20 cellular contexts compared by ENCODE assay signal in genomic region chr18:9435041-9435440, GRCh38. TPM values are rescaled to one million over a fixed set of nuclear protein-coding genes. Genes with fewer than 3 reads are reported as not detected.
DNase-seq lines count a peak whose midpoint lies in the region; ATAC-seq and TF ChIP-seq lines count a peak whose summit lies in the region.
"Had no signal": no experiment of that assay in that cellular context is flagged by ENCODE, and none has a peak within 500 bp of the region (broad histone marks: within the 10 kb centered on the region; RNA-seq: fewer than 3 reads in every experiment).

No MANE protein-coding gene starts in this region.

- H4K20me1 ChIP-seq in GM23338 (replicated peaks; ENCODE audit: insufficient read depth) = no peaks in the 10 kb centered on the region
- H4K20me1 ChIP-seq: BLaER1 treated with 17β-estradiol and CSF1 and Interleukin-3, amounts not matched to agents 10 nM and 100 nM had no signal

- peaks cover 14% of the 10 kb centered on the region; the same call in 2 of the 3 replicates for H3K9me3 Mint-ChIP-seq in GM23338
- peaks cover 0 to 3% (median 3%) of the 10 kb centered on the region in 5 experiments for H3K9me3 Mint-ChIP-seq in brain
- no peaks in the 10 kb centered on the region for H3K9me3 Mint-ChIP-seq in osteocyte (ENCODE audit: unreplicated experiment)
- H3K9me3 Mint-ChIP-seq: CD4-positive, alpha-beta T cell had no signal

- no peaks in the 10 kb centered on the region for H3K27me3 ChIP-seq in GM23338 (ENCODE audit: insufficient read depth)
- no peaks in the 10 kb centered on the region for H3K27me3 ChIP-seq in effector memory CD4-positive, alpha-beta T cell (replicated peaks; ENCODE audit: control insufficient read depth, insufficient read depth, low read length, poor library complexity, severe bottlenecking)
- H3K27me3 ChIP-seq: BLaER1 treated with 17β-estradiol and CSF1 and Interleukin-3, amounts not matched to agents 10 nM and 100 nM; MG63 had no signal

- no peak overlapping the region for H3K4me2 ChIP-seq in GM23338

- no peak overlapping the region for H3K4me3 ChIP-seq in GM23338
- no peak overlapping the region for H3K4me3 ChIP-seq in effector memory CD4-positive, alpha-beta T cell (ENCODE audit: insufficient read depth, low read depth, low read length, poor library complexity, severe bottlenecking)
- H3K4me3 ChIP-seq: BLaER1 treated with 17β-estradiol and CSF1 and Interleukin-3, amounts not matched to agents 10 nM and 100 nM; MG63; SK-N-MC had no signal

- H3K4me1 Mint-ChIP-seq in GM23338 (peaks cover 8% of the 10 kb centered on the region), brain (peaks cover 46% of the 10 kb centered on the region), osteocyte (ENCODE audit: unreplicated experiment) (peaks cover 20% of the 10 kb centered on the region)

- peak overlapping the region; percentile 76 for H2AFZ ChIP-seq in GM23338

- H3K4me3 Mint-ChIP-seq in GM23338 (no peak overlapping the region), brain (peak overlapping the region in 1 of 5 experiments; percentile 28), osteocyte (ENCODE audit: unreplicated experiment) (no peak overlapping the region)
- H3K4me3 Mint-ChIP-seq: CD4-positive, alpha-beta T cell had no signal

- H3K4me1 ChIP-seq in GM23338 (ENCODE audit: insufficient read depth) = 0 out of 2 replicates have a peak, but pooled peaks cover 8% of the 10 kb centered on the region
- H3K4me1 ChIP-seq in effector memory CD4-positive, alpha-beta T cell (ENCODE audit: control insufficient read depth, insufficient read depth, low read length, poor library complexity, severe bottlenecking) = no peaks in the 10 kb centered on the region

- no peak overlapping the region for H3K27ac ChIP-seq in GM23338 (ENCODE audit: low read depth)
- no peak overlapping the region for H3K27ac ChIP-seq in effector memory CD4-positive, alpha-beta T cell (ENCODE audit: insufficient read depth, low read length, poor library complexity, severe bottlenecking)
- H3K27ac ChIP-seq: SK-N-MC had no signal

- TF ChIP-seq CTCF in GM23338 (conservative IDR thresholded peaks at IDR 0.05; ENCODE audit: low read depth in 2 of 2) (no peak), brain (conservative IDR thresholded peaks at IDR 0.05) (no peak), osteocyte (IDR thresholded peaks at IDR 0.05) (no peak)

- H3F3A ChIP-seq in GM23338 (replicated peaks; ENCODE audit: low read depth) = no peaks in the 10 kb centered on the region

- peaks cover 3% of the 10 kb centered on the region; the same call in 1 of the 2 replicates for H3K36me3 ChIP-seq in GM23338 (ENCODE audit: insufficient read depth)
- H3K36me3 ChIP-seq in effector memory CD4-positive, alpha-beta T cell (ENCODE audit: control insufficient read depth, insufficient read depth, low read length) = no peaks in the 10 kb centered on the region
- H3K36me3 ChIP-seq: BLaER1 treated with 17β-estradiol and CSF1 and Interleukin-3, amounts not matched to agents 10 nM and 100 nM; MG63 had no signal

- peaks cover 7% of the 10 kb centered on the region for H3K27me3 Mint-ChIP-seq in GM23338 (ENCODE audit: insufficient read depth, low read depth, poor library complexity)
- peaks cover 5% of the 10 kb centered on the region for H3K27me3 Mint-ChIP-seq in brain
- no peaks in the 10 kb centered on the region for H3K27me3 Mint-ChIP-seq in osteocyte (ENCODE audit: unreplicated experiment)

- H3K27ac Mint-ChIP-seq in GM23338 (no peak overlapping the region), brain (peak overlapping the region; percentile 22 to 99 (median 62)), osteocyte (ENCODE audit: unreplicated experiment) (no peak overlapping the region)
- H3K27ac Mint-ChIP-seq: CD4-positive, alpha-beta T cell had no signal

- H3K36me3 Mint-ChIP-seq in GM23338 (ENCODE audit: low read depth) = peaks cover 5% of the 10 kb centered on the region; the same call in 2 of the 3 replicates
- no peaks in the 10 kb centered on the region for H3K36me3 Mint-ChIP-seq in brain
- H3K36me3 Mint-ChIP-seq in osteocyte (ENCODE audit: unreplicated experiment) = no peaks in the 10 kb centered on the region

- H3K79me2 ChIP-seq in GM23338 (replicated peaks; ENCODE audit: insufficient read depth) = no peaks in the 10 kb centered on the region

- H3K9me3 ChIP-seq in effector memory CD4-positive, alpha-beta T cell (ENCODE audit: control insufficient read depth, low read length) = no peaks in the 10 kb centered on the region
- H3K9me3 ChIP-seq: MG63 had no signal

- DNase-seq in GM23338 (ENCODE audit: low spot score) (peak; percentile 8), islet precursor cell (peak; percentile 42), osteocyte (ENCODE audit: extremely low spot score, unreplicated experiment) (peak; percentile 72), NCI-H2107 (lab: John Stamatoyannopoulos, UW) (no peak)
- no peak for DNase-seq in effector memory CD4-positive, alpha-beta T cell
- DNase-seq: AML-193; CD4-positive, alpha-beta T cell; KG1; MG63; NCI-H1105 treated with DMSO at 0.1 percent for 48 hours; NCI-H2029; NCI-H446 treated with DMSO at 0.1 percent for 48 hours; NCI-H526; RPMI8226; SHP77 treated with DMSO at 0.1 percent for 48 hours had no signal

- ATAC-seq in GM23338 (no peak), HG03432 (IDR thresholded peaks at IDR 0.05; ENCODE audit: unreplicated experiment) (no peak), GM21717 (IDR thresholded peaks at IDR 0.05; ENCODE audit: unreplicated experiment) (no peak)

- no peaks in the 10 kb centered on the region for H3K9me2 ChIP-seq in GM23338 (ENCODE audit: insufficient read depth)

TF ChIP-seq in GM23338, 12 proteins besides CTCF, POLR2A, EP300 and RAD21 (continues in another document):
- TF ChIP-seq REST (IDR thresholded peaks at IDR 0.05; ENCODE audit: unreplicated experiment) (no peak), ZNF331 (CRISPR knock-in tag; IDR thresholded peaks at IDR 0.05; ENCODE audit: low read depth) (no peak), EZH2 (IDR thresholded peaks at IDR 0.05; ENCODE audit: low read depth, unreplicated experiment) (no peak), CREB1 (CRISPR knock-in tag; IDR thresholded peaks at IDR 0.05; ENCODE audit: low read depth) (no peak), EZH2phosphoT487 (IDR thresholded peaks at IDR 0.05; ENCODE audit: unreplicated experiment) (no peak), POLR2AphosphoS5 (IDR thresholded peaks at IDR 0.05; ENCODE audit: low read depth) (no peak), ZNF114 (CRISPR knock-in tag; IDR thresholded peaks at IDR 0.05) (no peak), STAT1 (IDR thresholded peaks at IDR 0.05; ENCODE audit: unreplicated experiment) (no peak)

RNA-seq across cellular contexts. Expression of gene RALBP1, which starts 40.3 kb away (rescaled TPM):
- total RNA-seq in GM23338 (2014; rRNA removed; shearing (Covaris generic)) = 64.9 and 80.9 TPM in 2 replicates
- polyA plus RNA-seq in GM23338 (2016; fragmentation: Nextera tagmentation; extraction: Ambion mirVana) (102 and 103 TPM in 2 replicates), brain (ENCODE audit: insufficient read depth, low read depth, low replicate concordance) (56.8 TPM)
- total RNA-seq in osteocyte = 48.3 and 50.9 TPM in 2 replicates

Comparison
In these comparisons a context has a peak if more than half of its experiments do, and no peak if none do; other contexts are left out.
1. DNase-seq: peak in GM23338 (single experiment), islet precursor cell (single experiment) and osteocyte (single experiment); none in NCI-H2107 (single experiment) and effector memory CD4-positive, alpha-beta T cell (0 of 3).
2. H3K27ac Mint-ChIP-seq: peak in brain (5 of 5); none in GM23338 (single experiment) and osteocyte (single experiment).